Comparison of ENCODE assay signal across 16 cellular contexts in the genomic region with DNA sequence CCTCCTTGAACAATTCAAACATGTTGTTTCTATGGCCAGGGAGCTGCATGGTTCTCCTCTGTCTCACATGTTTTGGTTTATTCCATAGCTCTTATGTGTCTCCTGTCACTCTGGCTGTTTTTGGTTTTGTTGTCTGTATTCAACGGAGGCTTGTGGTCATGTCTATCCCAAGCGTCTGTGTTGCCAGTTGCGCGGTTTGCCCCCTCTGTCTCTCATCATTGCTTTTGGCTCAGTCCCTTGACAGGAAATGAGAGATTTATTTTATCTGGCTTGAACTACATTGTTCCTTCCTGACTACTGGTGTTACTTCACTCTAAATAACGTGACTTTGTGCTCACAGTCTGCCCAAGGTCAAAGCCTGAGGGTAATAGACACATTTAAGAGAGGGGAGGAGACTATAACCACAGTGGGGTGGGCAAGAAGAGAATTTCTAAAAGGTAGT.
DNase-seq lines count a peak whose midpoint lies in the region; ATAC-seq and TF ChIP-seq lines count a peak whose summit lies in the region.
"Had no signal": no experiment of that assay in that cellular context is flagged by ENCODE, and none has a peak within 500 bp of the region (broad histone marks: within the 10 kb centered on the region; RNA-seq: fewer than 3 reads in every experiment).

No MANE protein-coding gene starts in this region.

- ATAC-seq in right lobe of liver: peak; percentile 70 to 84 (median 78)
- no peak for ATAC-seq in GM18498 (IDR thresholded peaks at IDR 0.05; ENCODE audit: unreplicated experiment)
- ATAC-seq in GM19023 (IDR thresholded peaks at IDR 0.05; ENCODE audit: unreplicated experiment): no peak
- ATAC-seq: foreskin keratinocyte, HCT116 had no signal

- H3K79me2 ChIP-seq in MM.1S (ENCODE audit: low read length): no peaks in the 10 kb centered on the region

- no peaks in the 10 kb centered on the region for H4K20me1 ChIP-seq in MM.1S (ENCODE audit: insufficient read depth, low read length)

- H3K9me2 ChIP-seq in MM.1S (replicated peaks; ENCODE audit: insufficient read depth, low read length): no peaks in the 10 kb centered on the region

- no peak overlapping the region for H3K4me3 ChIP-seq in AG10803 (ENCODE audit: low read length)
- no peak overlapping the region for H3K4me3 ChIP-seq in MM.1S (ENCODE audit: low read length)
- H3K4me3 ChIP-seq in cardiac fibroblast (replicated peaks in 1 of 2; ENCODE audit: low read depth in 2 of 2, low read length in 2 of 2): no peak overlapping the region
- H3K4me3 ChIP-seq in right lobe of liver: peak overlapping the region in 2 of 3 donors; percentile 1 to 2

- H3K27ac ChIP-seq in MM.1S (ENCODE audit: low read length) (no peak overlapping the region), right lobe of liver (peak overlapping the region; percentile 73 to 90 (median 78))
- H3K27ac ChIP-seq: foreskin keratinocyte had no signal

- 2% methylated on average over 5 of the region's 5 CpGs for WGBS in right lobe of liver (ENCODE audit: insufficient coverage, low coverage, low lambda C conversion rate, missing lambda C conversion rate)

- TF ChIP-seq CTCF in AG10803 (conservative IDR thresholded peaks at IDR 0.05; ENCODE audit: low read length) (no peak), MM.1S (IDR thresholded peaks at IDR 0.05; ENCODE audit: low read length) (no peak), cardiac fibroblast (IDR thresholded peaks at IDR 0.05; ENCODE audit: low read depth, low read length) (no peak), right lobe of liver (IDR thresholded peaks at IDR 0.05) (no peak)

- no peaks in the 10 kb centered on the region for H3K9me3 Mint-ChIP-seq in activated CD4-positive, alpha-beta T cell treated with anti-CD3 and anti-CD28 coated beads, Interleukin-2, amount 10 ng/mL, durations not matched to agents 24 days and 14 days

- H3K9ac ChIP-seq in MM.1S (ENCODE audit: low read length): no peak overlapping the region

- no peaks in the 10 kb centered on the region for H3K9me3 ChIP-seq in MM.1S (replicated peaks; ENCODE audit: insufficient read depth, low read length)
- no peaks in the 10 kb centered on the region for H3K9me3 ChIP-seq in right lobe of liver

- H3K36me3 Mint-ChIP-seq in activated CD4-positive, alpha-beta T cell treated with anti-CD3 and anti-CD28 coated beads, Interleukin-2, amount 10 ng/mL, durations not matched to agents 24 days and 14 days (ENCODE audit: low read depth): no peaks in the 10 kb centered on the region

- H3K4me1 ChIP-seq in MM.1S (ENCODE audit: low read length) (no peaks in the 10 kb centered on the region), right lobe of liver (peaks cover 0 to 44% (median 11%) of the 10 kb centered on the region in 4 donors)
- H3K4me1 ChIP-seq: foreskin keratinocyte had no signal

- H3K36me3 ChIP-seq in MM.1S (replicated peaks; ENCODE audit: insufficient read depth, low read length) (no peaks in the 10 kb centered on the region), right lobe of liver (no peaks in the 10 kb centered on the region)

- H3K27ac Mint-ChIP-seq in activated CD4-positive, alpha-beta T cell treated with anti-CD3 and anti-CD28 coated beads, Interleukin-2, amount 10 ng/mL, durations not matched to agents 24 days and 14 days: no peak overlapping the region

- H3K4me1 Mint-ChIP-seq in activated CD4-positive, alpha-beta T cell treated with anti-CD3 and anti-CD28 coated beads, Interleukin-2, amount 10 ng/mL, durations not matched to agents 24 days and 14 days: peaks cover 3% of the 10 kb centered on the region

- DNase-seq in AG10803 (ENCODE audit: low read depth) (peak; percentile 31), MM.1S (peak; percentile 31), cardiac fibroblast (ENCODE audit: low read depth in 2 of 2) (peak; percentile 87 to 88), right lobe of liver (peak; percentile 32 to 50 (median 49))
- DNase-seq in activated CD4-positive, alpha-beta T cell treated with anti-CD3 and anti-CD28 coated beads for 48 hours: no peak
- DNase-seq in activated CD4-positive, alpha-beta T cell treated with anti-CD3 and anti-CD28 coated beads, Interleukin-2, amount 10 ng/mL, durations not matched to agents 24 days and 14 days: no peak
- DNase-seq: central memory CD4-positive, alpha-beta T cell; midbrain; NCI-H1092; small intestine; stimulated activated CD8-positive, alpha-beta memory T cell treated with anti-CD3 and anti-CD28 coated beads, Interleukin-4, amount 100 ng/mL, for 48 hours; T-helper 9 cell had no signal

- intact Hi-C loops in right lobe of liver (cut with DNase I): no loop called here
- intact Hi-C loops in activated CD4-positive, alpha-beta T cell treated with anti-CD3 and anti-CD28 coated beads, Interleukin-2, amount 10 ng/mL, durations not matched to agents 24 days and 14 days (cut with micrococcal nuclease): no loop called here

- no peak overlapping the region for H3K4me2 ChIP-seq in MM.1S (ENCODE audit: low read depth, low read length)

- H2AFZ ChIP-seq in MM.1S (ENCODE audit: low read length): no peak overlapping the region; the same call in 1 of the 2 replicates

- no peak overlapping the region for H3K4me3 Mint-ChIP-seq in activated CD4-positive, alpha-beta T cell treated with anti-CD3 and anti-CD28 coated beads, Interleukin-2, amount 10 ng/mL, durations not matched to agents 24 days and 14 days

- H3K27me3 ChIP-seq in MM.1S (replicated peaks; ENCODE audit: insufficient read depth, low read length) (no peaks in the 10 kb centered on the region), right lobe of liver (no peaks in the 10 kb centered on the region)
- H3K27me3 ChIP-seq: foreskin keratinocyte had no signal

- TF ChIP-seq POLR2A in right lobe of liver (IDR thresholded peaks at IDR 0.05): peak; percentile 65

- no peaks in the 10 kb centered on the region for H3F3A ChIP-seq in MM.1S (ENCODE audit: insufficient read depth, low read length)

- H3K27me3 Mint-ChIP-seq in activated CD4-positive, alpha-beta T cell treated with anti-CD3 and anti-CD28 coated beads, Interleukin-2, amount 10 ng/mL, durations not matched to agents 24 days and 14 days: no peaks in the 10 kb centered on the region

Comparison
In these comparisons a context has a peak if more than half of its experiments do, and no peak if none do; other contexts are left out.
1. DNase-seq: peak in AG10803 (single experiment), MM.1S (single experiment), cardiac fibroblast (2 of 2) and right lobe of liver (3 of 3); none in activated CD4-positive, alpha-beta T cell treated with anti-CD3 and anti-CD28 coated beads for 48 hours (single experiment) and activated CD4-positive, alpha-beta T cell treated with anti-CD3 and anti-CD28 coated beads, Interleukin-2, amount 10 ng/mL, durations not matched to agents 24 days and 14 days (single experiment).
2. H3K4me3 ChIP-seq: peak in right lobe of liver (2 of 3); none in AG10803 (single experiment), MM.1S (single experiment) and cardiac fibroblast (0 of 2).
3. ATAC-seq: peak in right lobe of liver (4 of 4); none in GM18498 (single experiment) and GM19023 (single experiment).